Comparison of ENCODE assay signal across 1 cellular context in the genomic region with DNA sequence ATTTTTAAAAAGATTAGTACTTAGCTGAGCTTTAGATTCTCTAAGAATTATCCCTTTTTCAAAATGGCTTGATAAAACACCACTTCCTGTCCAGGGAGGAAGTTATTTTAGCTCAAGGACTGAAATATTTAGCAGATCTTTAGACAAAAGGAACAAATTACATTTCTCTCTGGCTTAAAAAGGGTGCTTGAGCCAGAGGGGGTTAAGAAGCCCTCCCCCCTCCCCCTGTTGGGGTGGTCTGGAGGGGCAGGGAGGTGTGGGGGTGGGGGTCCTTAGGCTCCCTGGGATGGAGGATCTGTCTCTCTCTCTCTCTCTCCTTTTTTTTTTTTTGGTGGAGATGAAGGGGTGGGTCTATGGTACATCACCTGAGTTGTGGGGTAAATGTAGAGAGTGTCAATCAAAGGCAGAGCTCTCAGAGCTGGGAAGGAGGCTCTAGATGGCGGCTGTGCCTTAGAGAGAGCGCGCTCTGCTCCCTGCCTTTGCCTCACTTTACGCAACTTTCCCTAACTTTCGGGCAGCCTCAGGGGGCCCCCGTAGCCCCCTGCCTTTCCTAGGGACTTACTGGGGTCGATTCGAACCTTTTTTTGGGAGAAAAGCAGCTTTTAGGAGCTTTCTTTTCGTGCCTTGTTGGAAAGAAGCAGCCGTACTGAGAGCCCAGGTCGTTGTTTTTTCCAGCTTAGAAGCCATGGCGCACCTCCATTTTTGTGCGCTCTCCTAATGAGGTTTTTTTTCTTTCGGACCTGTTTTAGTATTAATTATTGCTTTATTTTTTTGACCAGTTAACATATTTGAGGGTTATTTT.
TF ChIP-seq lines count a peak whose summit lies in the region.

Gene CHD2 (plus strand): TSS at position 415 of the 802 bp plus-strand sequence. CDS start 914 bp downstream, outside the sequence.

TF ChIP-seq in HepG2, 621 proteins besides CTCF, POLR2A, EP300 and RAD21 (continued from another document and continues in another):
- TF ChIP-seq TFE3 (CRISPR knock-in tag; IDR thresholded peaks at IDR 0.05) = peak; percentile 78; the same call in 1 of the 2 replicates
- TF ChIP-seq ZNF619 (CRISPR knock-in tag; IDR thresholded peaks at IDR 0.05) = no peak
- TF ChIP-seq, protein P1, sequence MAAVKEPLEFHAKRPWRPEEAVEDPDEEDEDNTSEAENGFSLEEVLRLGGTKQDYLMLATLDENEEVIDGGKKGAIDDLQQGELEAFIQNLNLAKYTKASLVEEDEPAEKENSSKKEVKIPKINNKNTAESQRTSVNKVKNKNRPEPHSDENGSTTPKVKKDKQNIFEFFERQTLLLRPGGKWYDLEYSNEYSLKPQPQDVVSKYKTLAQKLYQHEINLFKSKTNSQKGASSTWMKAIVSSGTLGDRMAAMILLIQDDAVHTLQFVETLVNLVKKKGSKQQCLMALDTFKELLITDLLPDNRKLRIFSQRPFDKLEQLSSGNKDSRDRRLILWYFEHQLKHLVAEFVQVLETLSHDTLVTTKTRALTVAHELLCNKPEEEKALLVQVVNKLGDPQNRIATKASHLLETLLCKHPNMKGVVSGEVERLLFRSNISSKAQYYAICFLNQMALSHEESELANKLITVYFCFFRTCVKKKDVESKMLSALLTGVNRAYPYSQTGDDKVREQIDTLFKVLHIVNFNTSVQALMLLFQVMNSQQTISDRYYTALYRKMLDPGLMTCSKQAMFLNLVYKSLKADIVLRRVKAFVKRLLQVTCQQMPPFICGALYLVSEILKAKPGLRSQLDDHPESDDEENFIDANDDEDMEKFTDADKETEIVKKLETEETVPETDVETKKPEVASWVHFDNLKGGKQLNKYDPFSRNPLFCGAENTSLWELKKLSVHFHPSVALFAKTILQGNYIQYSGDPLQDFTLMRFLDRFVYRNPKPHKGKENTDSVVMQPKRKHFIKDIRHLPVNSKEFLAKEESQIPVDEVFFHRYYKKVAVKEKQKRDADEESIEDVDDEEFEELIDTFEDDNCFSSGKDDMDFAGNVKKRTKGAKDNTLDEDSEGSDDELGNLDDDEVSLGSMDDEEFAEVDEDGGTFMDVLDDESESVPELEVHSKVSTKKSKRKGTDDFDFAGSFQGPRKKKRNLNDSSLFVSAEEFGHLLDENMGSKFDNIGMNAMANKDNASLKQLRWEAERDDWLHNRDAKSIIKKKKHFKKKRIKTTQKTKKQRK (IDR thresholded peaks at IDR 0.05; ENCODE audit: low read length) = no peak
- TF ChIP-seq NFKB2 (CRISPR knock-in tag; IDR thresholded peaks at IDR 0.05; ENCODE audit: borderline replicate concordance) = no peak
- TF ChIP-seq FOXJ3 (CRISPR knock-in tag; IDR thresholded peaks at IDR 0.05; ENCODE audit: borderline replicate concordance) = no peak
- TF ChIP-seq ERF (CRISPR knock-in tag; IDR thresholded peaks at IDR 0.05) = peak; percentile 70; the same call in 1 of the 2 replicates
- no peak for TF ChIP-seq ZNF549 (CRISPR knock-in tag; IDR thresholded peaks at IDR 0.05)
- TF ChIP-seq EED (CRISPR knock-in tag; IDR thresholded peaks at IDR 0.05) = no peak
- TF ChIP-seq, protein P2, sequence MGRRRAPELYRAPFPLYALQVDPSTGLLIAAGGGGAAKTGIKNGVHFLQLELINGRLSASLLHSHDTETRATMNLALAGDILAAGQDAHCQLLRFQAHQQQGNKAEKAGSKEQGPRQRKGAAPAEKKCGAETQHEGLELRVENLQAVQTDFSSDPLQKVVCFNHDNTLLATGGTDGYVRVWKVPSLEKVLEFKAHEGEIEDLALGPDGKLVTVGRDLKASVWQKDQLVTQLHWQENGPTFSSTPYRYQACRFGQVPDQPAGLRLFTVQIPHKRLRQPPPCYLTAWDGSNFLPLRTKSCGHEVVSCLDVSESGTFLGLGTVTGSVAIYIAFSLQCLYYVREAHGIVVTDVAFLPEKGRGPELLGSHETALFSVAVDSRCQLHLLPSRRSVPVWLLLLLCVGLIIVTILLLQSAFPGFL (CRISPR knock-in tag; IDR thresholded peaks at IDR 0.05) = no peak
- TF ChIP-seq RELA (CRISPR knock-in tag; IDR thresholded peaks at IDR 0.05) = no peak
- TF ChIP-seq, protein P3, sequence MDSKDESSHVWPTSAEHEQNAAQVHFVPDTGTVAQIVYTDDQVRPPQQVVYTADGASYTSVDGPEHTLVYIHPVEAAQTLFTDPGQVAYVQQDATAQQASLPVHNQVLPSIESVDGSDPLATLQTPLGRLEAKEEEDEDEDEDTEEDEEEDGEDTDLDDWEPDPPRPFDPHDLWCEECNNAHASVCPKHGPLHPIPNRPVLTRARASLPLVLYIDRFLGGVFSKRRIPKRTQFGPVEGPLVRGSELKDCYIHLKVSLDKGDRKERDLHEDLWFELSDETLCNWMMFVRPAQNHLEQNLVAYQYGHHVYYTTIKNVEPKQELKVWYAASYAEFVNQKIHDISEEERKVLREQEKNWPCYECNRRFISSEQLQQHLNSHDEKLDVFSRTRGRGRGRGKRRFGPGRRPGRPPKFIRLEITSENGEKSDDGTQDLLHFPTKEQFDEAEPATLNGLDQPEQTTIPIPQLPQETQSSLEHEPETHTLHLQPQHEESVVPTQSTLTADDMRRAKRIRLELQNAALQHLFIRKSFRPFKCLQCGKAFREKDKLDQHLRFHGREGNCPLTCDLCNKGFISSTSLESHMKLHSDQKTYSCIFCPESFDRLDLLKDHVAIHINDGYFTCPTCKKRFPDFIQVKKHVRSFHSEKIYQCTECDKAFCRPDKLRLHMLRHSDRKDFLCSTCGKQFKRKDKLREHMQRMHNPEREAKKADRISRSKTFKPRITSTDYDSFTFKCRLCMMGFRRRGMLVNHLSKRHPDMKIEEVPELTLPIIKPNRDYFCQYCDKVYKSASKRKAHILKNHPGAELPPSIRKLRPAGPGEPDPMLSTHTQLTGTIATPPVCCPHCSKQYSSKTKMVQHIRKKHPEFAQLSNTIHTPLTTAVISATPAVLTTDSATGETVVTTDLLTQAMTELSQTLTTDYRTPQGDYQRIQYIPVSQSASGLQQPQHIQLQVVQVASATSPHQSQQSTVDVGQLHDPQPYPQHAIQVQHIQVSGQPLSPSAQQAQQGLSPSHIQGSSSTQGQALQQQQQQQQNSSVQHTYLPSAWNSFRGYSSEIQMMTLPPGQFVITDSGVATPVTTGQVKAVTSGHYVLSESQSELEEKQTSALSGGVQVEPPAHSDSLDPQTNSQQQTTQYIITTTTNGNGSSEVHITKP (CRISPR knock-in tag; IDR thresholded peaks at IDR 0.05; ENCODE audit: low read depth) = no peak
- TF ChIP-seq ZNF674 (CRISPR knock-in tag; IDR thresholded peaks at IDR 0.05; ENCODE audit: low read depth) = no peak
- TF ChIP-seq, protein P4, sequence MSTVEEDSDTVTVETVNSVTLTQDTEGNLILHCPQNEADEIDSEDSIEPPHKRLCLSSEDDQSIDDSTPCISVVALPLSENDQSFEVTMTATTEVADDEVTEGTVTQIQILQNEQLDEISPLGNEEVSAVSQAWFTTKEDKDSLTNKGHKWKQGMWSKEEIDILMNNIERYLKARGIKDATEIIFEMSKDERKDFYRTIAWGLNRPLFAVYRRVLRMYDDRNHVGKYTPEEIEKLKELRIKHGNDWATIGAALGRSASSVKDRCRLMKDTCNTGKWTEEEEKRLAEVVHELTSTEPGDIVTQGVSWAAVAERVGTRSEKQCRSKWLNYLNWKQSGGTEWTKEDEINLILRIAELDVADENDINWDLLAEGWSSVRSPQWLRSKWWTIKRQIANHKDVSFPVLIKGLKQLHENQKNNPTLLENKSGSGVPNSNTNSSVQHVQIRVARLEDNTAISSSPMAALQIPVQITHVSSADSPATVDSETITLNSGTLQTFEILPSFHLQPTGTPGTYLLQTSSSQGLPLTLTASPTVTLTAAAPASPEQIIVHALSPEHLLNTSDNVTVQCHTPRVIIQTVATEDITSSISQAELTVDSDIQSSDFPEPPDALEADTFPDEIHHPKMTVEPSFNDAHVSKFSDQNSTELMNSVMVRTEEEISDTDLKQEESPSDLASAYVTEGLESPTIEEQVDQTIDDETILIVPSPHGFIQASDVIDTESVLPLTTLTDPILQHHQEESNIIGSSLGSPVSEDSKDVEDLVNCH (CRISPR knock-in tag; IDR thresholded peaks at IDR 0.05) = no peak
- TF ChIP-seq ZNF121 (CRISPR knock-in tag; IDR thresholded peaks at IDR 0.05) = no peak
- TF ChIP-seq CREM (IDR thresholded peaks at IDR 0.05) = peak; percentile 23; the same call in 1 of the 2 replicates
- TF ChIP-seq CREM (CRISPR knock-in tag; IDR thresholded peaks at IDR 0.05) = no peak
- TF ChIP-seq ADNP (CRISPR knock-in tag; IDR thresholded peaks at IDR 0.05) = no peak
- peak; percentile 38 for TF ChIP-seq TEAD3 (CRISPR knock-in tag; optimal IDR thresholded peaks at IDR 0.05; ENCODE audit: borderline replicate concordance)
- no peak for TF ChIP-seq ZNF367 (CRISPR knock-in tag; IDR thresholded peaks at IDR 0.05; ENCODE audit: borderline replicate concordance)
- no peak for TF ChIP-seq ZNF556 (CRISPR knock-in tag; IDR thresholded peaks at IDR 0.05; ENCODE audit: borderline replicate concordance)
- no peak for TF ChIP-seq CCDC6 (CRISPR knock-in tag; IDR thresholded peaks at IDR 0.05)
- TF ChIP-seq ZNF510 (CRISPR knock-in tag; IDR thresholded peaks at IDR 0.05; ENCODE audit: low read depth) = no peak
- TF ChIP-seq, protein P5, sequence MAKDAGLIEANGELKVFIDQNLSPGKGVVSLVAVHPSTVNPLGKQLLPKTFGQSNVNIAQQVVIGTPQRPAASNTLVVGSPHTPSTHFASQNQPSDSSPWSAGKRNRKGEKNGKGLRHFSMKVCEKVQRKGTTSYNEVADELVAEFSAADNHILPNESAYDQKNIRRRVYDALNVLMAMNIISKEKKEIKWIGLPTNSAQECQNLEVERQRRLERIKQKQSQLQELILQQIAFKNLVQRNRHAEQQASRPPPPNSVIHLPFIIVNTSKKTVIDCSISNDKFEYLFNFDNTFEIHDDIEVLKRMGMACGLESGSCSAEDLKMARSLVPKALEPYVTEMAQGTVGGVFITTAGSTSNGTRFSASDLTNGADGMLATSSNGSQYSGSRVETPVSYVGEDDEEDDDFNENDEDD (CRISPR knock-in tag; IDR thresholded peaks at IDR 0.05; ENCODE audit: borderline replicate concordance) = no peak
- TF ChIP-seq SMAD9 (CRISPR knock-in tag; IDR thresholded peaks at IDR 0.05) = no peak
- peak; percentile 85 for TF ChIP-seq KDM2A (CRISPR knock-in tag; IDR thresholded peaks at IDR 0.05; ENCODE audit: borderline replicate concordance, low read depth)
- TF ChIP-seq NFRKB (IDR thresholded peaks at IDR 0.05) = peak; percentile 82
- TF ChIP-seq, protein P6, sequence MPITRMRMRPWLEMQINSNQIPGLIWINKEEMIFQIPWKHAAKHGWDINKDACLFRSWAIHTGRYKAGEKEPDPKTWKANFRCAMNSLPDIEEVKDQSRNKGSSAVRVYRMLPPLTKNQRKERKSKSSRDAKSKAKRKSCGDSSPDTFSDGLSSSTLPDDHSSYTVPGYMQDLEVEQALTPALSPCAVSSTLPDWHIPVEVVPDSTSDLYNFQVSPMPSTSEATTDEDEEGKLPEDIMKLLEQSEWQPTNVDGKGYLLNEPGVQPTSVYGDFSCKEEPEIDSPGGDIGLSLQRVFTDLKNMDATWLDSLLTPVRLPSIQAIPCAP (CRISPR knock-in tag; IDR thresholded peaks at IDR 0.05; ENCODE audit: low read depth) = no peak
- TF ChIP-seq ZNF646 (CRISPR knock-in tag; IDR thresholded peaks at IDR 0.05) = no peak
